In the genomic region with DNA sequence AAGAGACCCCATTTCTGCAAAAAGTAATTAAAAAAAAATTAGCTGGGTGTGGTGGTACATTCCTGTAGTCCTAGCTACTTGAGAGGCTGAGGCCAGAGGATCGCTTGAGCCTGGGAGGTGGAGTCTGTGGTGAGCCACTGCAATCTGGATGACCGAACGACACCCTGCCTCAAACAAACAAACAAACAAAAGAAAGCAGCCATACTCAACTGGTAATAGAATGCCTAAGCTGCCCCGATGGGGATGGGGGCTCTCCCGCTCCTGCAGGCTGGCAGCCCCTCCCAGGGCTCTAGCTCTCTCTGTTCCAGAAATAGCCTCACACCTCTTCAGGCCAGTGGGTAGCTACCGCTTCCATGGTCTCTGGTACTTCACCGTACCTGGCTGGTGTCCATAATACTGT, we compare ENCODE assay signal across 24 cellular contexts.
A peak's percentile ranks its signal among the peaks of the same experiment; 100 is the strongest.
DNase-seq lines count a peak whose midpoint lies in the region; ATAC-seq and TF ChIP-seq lines count a peak whose summit lies in the region.
"Had no signal": no experiment of that assay in that cellular context is flagged by ENCODE, and none has a peak within 500 bp of the region (broad histone marks: within the 10 kb centered on the region; RNA-seq: fewer than 3 reads in every experiment).

No MANE protein-coding gene starts in this region.

- H3K36me3 ChIP-seq in gastrocnemius medialis, result no peaks in the 10 kb centered on the region
- peaks cover 0 to 9% of the 10 kb centered on the region in 2 donors for H3K36me3 ChIP-seq in vagina

- H2AFZ ChIP-seq in H9 (ENCODE audit: low read length), result no peak overlapping the region

- H3K4me3 Mint-ChIP-seq in activated CD8-positive, alpha-beta memory T cell treated with anti-CD3 and anti-CD28 coated beads, Interleukin-2, amount 10 ng/mL, durations not matched to agents 7 days and 5 days, result no peak overlapping the region
- H3K4me3 Mint-ChIP-seq in H9, result no peak overlapping the region
- H3K4me3 Mint-ChIP-seq: activated B cell treated with CpG ODN at 0.5 μM for 24 hours; activated CD4-positive, alpha-beta memory T cell treated with anti-CD3 and anti-CD28 coated beads, Interleukin-2, amount 10 ng/mL, durations not matched to agents 7 days and 5 days; activated T-cell treated with anti-CD3 and anti-CD28 coated beads, Interleukin-2, amount 50 U/mL, for 4 hours; B cell had no signal

- no peak overlapping the region for H2BK15ac ChIP-seq in H9 (ENCODE audit: low read depth, low read length)

- CTCF ChIA-PET in activated CD8-positive, alpha-beta memory T cell treated with anti-CD3 and anti-CD28 coated beads, Interleukin-2, amount 10 ng/mL, durations not matched to agents 7 days and 5 days (lab: Charles Lee), result no interaction called here

- H3K27ac ChIP-seq in gastrocnemius medialis (peak overlapping the region; percentile 85 to 96 (median 91)), vagina (peak overlapping the region; percentile 16), H9 (ENCODE audit: insufficient read length, low read depth, low read length) (no peak overlapping the region)
- H3K27ac ChIP-seq: epithelial cell of prostate, foreskin keratinocyte had no signal

- no peak overlapping the region for H3K4me2 ChIP-seq in H9 (ENCODE audit: insufficient read depth, insufficient read length, low read length)

- H3K9ac ChIP-seq in H9 (ENCODE audit: extremely low read depth, insufficient read length, low read length), result no peak overlapping the region

- H3K9me3 ChIP-seq in gastrocnemius medialis (no peaks in the 10 kb centered on the region), vagina (no peaks in the 10 kb centered on the region), H9 (ENCODE audit: control insufficient read depth, low read depth, low read length) (no peaks in the 10 kb centered on the region)

- no peak overlapping the region for H3K23ac ChIP-seq in H9 (ENCODE audit: insufficient read length, low read depth, low read length)

- H3K27ac Mint-ChIP-seq in activated CD8-positive, alpha-beta memory T cell treated with anti-CD3 and anti-CD28 coated beads, Interleukin-2, amount 10 ng/mL, durations not matched to agents 7 days and 5 days, result no peak overlapping the region
- H3K27ac Mint-ChIP-seq in H9, result no peak overlapping the region
- H3K27ac Mint-ChIP-seq: activated B cell treated with CpG ODN at 0.5 μM for 24 hours; activated CD4-positive, alpha-beta memory T cell treated with anti-CD3 and anti-CD28 coated beads, Interleukin-2, amount 10 ng/mL, durations not matched to agents 7 days and 5 days; B cell had no signal

- no peaks in the 10 kb centered on the region for H3K27me3 Mint-ChIP-seq in activated CD8-positive, alpha-beta memory T cell treated with anti-CD3 and anti-CD28 coated beads, Interleukin-2, amount 10 ng/mL, durations not matched to agents 7 days and 5 days
- H3K27me3 Mint-ChIP-seq in H9 (ENCODE audit: low read depth), result no peaks in the 10 kb centered on the region
- H3K27me3 Mint-ChIP-seq: activated B cell treated with CpG ODN at 0.5 μM for 24 hours; activated CD4-positive, alpha-beta memory T cell treated with anti-CD3 and anti-CD28 coated beads, Interleukin-2, amount 10 ng/mL, durations not matched to agents 7 days and 5 days; B cell had no signal

- H3T11ph ChIP-seq in H9 (ENCODE audit: low read length), result no peak overlapping the region

- intact Hi-C loops in left ventricle myocardium superior (cut with micrococcal nuclease), result no loop called here
- intact Hi-C loops in gastrocnemius medialis (cut with DNase I; ENCODE audit: low total_unique reads), result loop anchor here (5.0 to 10.0 kb wide), 2 partner anchors 47 to 391 kb away; no protein-coding TSS in a partner anchor
- intact Hi-C loops in vagina (cut with DNase I), result no loop called here

- no peaks in the 10 kb centered on the region for H4K20me1 ChIP-seq in H9 (ENCODE audit: control insufficient read depth, insufficient read depth, insufficient read length)

- no peak overlapping the region for H3K18ac ChIP-seq in H9 (ENCODE audit: insufficient read length, low read depth, low read length)

- H3K4me1 Mint-ChIP-seq in activated CD8-positive, alpha-beta memory T cell treated with anti-CD3 and anti-CD28 coated beads, Interleukin-2, amount 10 ng/mL, durations not matched to agents 7 days and 5 days, result no peaks in the 10 kb centered on the region
- peaks cover 27 to 32% of the 10 kb centered on the region in 2 experiments for H3K4me1 Mint-ChIP-seq in H9
- H3K4me1 Mint-ChIP-seq: activated B cell treated with CpG ODN at 0.5 μM for 24 hours; activated CD4-positive, alpha-beta memory T cell treated with anti-CD3 and anti-CD28 coated beads, Interleukin-2, amount 10 ng/mL, durations not matched to agents 7 days and 5 days; B cell had no signal

- H2BK12ac ChIP-seq in H9 (ENCODE audit: insufficient read length, low read depth, low read length), result no peak overlapping the region

- no peaks in the 10 kb centered on the region for H3K36me3 Mint-ChIP-seq in activated CD8-positive, alpha-beta memory T cell treated with anti-CD3 and anti-CD28 coated beads, Interleukin-2, amount 10 ng/mL, durations not matched to agents 7 days and 5 days
- no peaks in the 10 kb centered on the region for H3K36me3 Mint-ChIP-seq in H9 (ENCODE audit: insufficient read depth in 1 of 3, low read depth in 3 of 3)

- no peak overlapping the region for H2AK5ac ChIP-seq in H9 (ENCODE audit: insufficient read length, low read length)

- no peak overlapping the region for H2BK120ac ChIP-seq in H9 (ENCODE audit: low read depth, low read length, poor library complexity, severe bottlenecking)

- H3K4me1 ChIP-seq in gastrocnemius medialis, result peaks cover 89 to 90% of the 10 kb centered on the region in 2 donors
- H3K4me1 ChIP-seq in vagina, result peaks cover 98% of the 10 kb centered on the region
- H3K4me1 ChIP-seq in H9 (ENCODE audit: insufficient read depth, low read length), result no peaks in the 10 kb centered on the region
- H3K4me1 ChIP-seq: foreskin keratinocyte had no signal

- in situ Hi-C loops in gastrocnemius medialis (cut with MboI; ENCODE audit: low sequenced_read_pairs in 4 of 4), result no loop called here

- TF ChIP-seq CTCF in gastrocnemius medialis (IDR thresholded peaks at IDR 0.05 in 4 of 5, conservative IDR thresholded peaks at IDR 0.05 in 1 of 5) (no peak), vagina (IDR thresholded peaks at IDR 0.05) (no peak), H9 (conservative IDR thresholded peaks at IDR 0.05) (no peak)

- peak; percentile 11 for DNase-seq in activated CD8-positive, alpha-beta memory T cell treated with anti-CD3 and anti-CD28 coated beads for 24 hours
- DNase-seq in activated CD8-positive, alpha-beta memory T cell treated with anti-CD3 and anti-CD28 coated beads, Interleukin-2, amount 10 ng/mL, durations not matched to agents 7 days and 5 days, result no peak
- peak; percentile 28 for DNase-seq in left ventricle myocardium superior
- DNase-seq in gastrocnemius medialis, result no peak
- no peak for DNase-seq in vagina (ENCODE audit: extremely low spot score in 2 of 2)
- DNase-seq in H9, result no peak
- DNase-seq in H4 (ENCODE audit: low spot score), result no peak
- DNase-seq: activated B cell treated with CpG ODN at 0.5 μM for 24 hours; activated CD4-positive, alpha-beta memory T cell treated with anti-CD3 and anti-CD28 coated beads, Interleukin-2, amount 10 ng/mL, durations not matched to agents 7 days and 5 days; activated naive CD4-positive, alpha-beta T cell treated with Interleukin-2 at 50 U/mL for 16 hours; activated T-cell treated with anti-CD3 and anti-CD28 coated beads, Interleukin-2, amount 50 U/mL, for 4 hours; COR-L47; DND-41; foreskin keratinocyte; kidney; mesenchymal stem cell; NCI-H1092; NCI-H187 treated with DMSO at 0.1 percent for 48 hours; nucleus accumbens; T1000 had no signal

- no peak overlapping the region for H4K91ac ChIP-seq in H9 (ENCODE audit: insufficient read length, low read depth, low read length)

- no peak overlapping the region for H3K56ac ChIP-seq in H9 (ENCODE audit: insufficient read length, low read depth, low read length)

- no peak overlapping the region for H3K4ac ChIP-seq in H9 (ENCODE audit: low read depth, low read length)

- H3K9me3 Mint-ChIP-seq in activated CD8-positive, alpha-beta memory T cell treated with anti-CD3 and anti-CD28 coated beads, Interleukin-2, amount 10 ng/mL, durations not matched to agents 7 days and 5 days (ENCODE audit: low read depth), result no peaks in the 10 kb centered on the region
- H3K9me3 Mint-ChIP-seq in H9, result no peaks in the 10 kb centered on the region
- H3K9me3 Mint-ChIP-seq: activated B cell treated with CpG ODN at 0.5 μM for 24 hours; activated CD4-positive, alpha-beta memory T cell treated with anti-CD3 and anti-CD28 coated beads, Interleukin-2, amount 10 ng/mL, durations not matched to agents 7 days and 5 days; activated T-cell treated with anti-CD3 and anti-CD28 coated beads, Interleukin-2, amount 50 U/mL, for 4 hours had no signal

- H4K5ac ChIP-seq in H9 (ENCODE audit: insufficient read length, low read depth, low read length), result no peak overlapping the region

- no peak overlapping the region for H2BK20ac ChIP-seq in H9 (ENCODE audit: low read depth, low read length, poor library complexity, severe bottlenecking)

- no peaks in the 10 kb centered on the region for H3K79me1 ChIP-seq in H9 (ENCODE audit: insufficient read depth, low read depth, low read length, poor library complexity, severe bottlenecking)

- no peak overlapping the region for H4K8ac ChIP-seq in H9 (replicated peaks; ENCODE audit: insufficient read length, low read depth, low read length)

- no peak overlapping the region for H3K4me3 ChIP-seq in gastrocnemius medialis
- H3K4me3 ChIP-seq in vagina, result no peak overlapping the region
- H3K4me3 ChIP-seq: GM12878 had no signal

- no peak overlapping the region for H3K14ac ChIP-seq in H9 (ENCODE audit: insufficient read depth, low read length)

- WGBS in H9 (ENCODE audit: extremely low coverage, insufficient read length, low lambda C conversion rate), result no CpG with 5 or more reads among the region's 7 CpGs

- ATAC-seq in activated CD8-positive, alpha-beta memory T cell treated with anti-CD3 and anti-CD28 coated beads, Interleukin-2, amount 10 ng/mL, durations not matched to agents 7 days and 5 days, result no peak
- ATAC-seq in left ventricle myocardium superior (peak; percentile 40), gastrocnemius medialis (no peak), SK-N-SH treated with all-trans-retinoic acid at 6 μM for 48 hours (no peak)
- ATAC-seq: activated T-cell treated with anti-CD3 and anti-CD28 coated beads, Interleukin-2, amount 50 U/mL, for 4 hours; foreskin keratinocyte; GM12878 had no signal

- no peaks in the 10 kb centered on the region for H3K27me3 ChIP-seq in gastrocnemius medialis
- no peaks in the 10 kb centered on the region for H3K27me3 ChIP-seq in vagina
- H3K27me3 ChIP-seq in H9 (ENCODE audit: insufficient read depth, low read length), result no peaks in the 10 kb centered on the region
- H3K27me3 ChIP-seq: foreskin keratinocyte had no signal

- H3K79me2 ChIP-seq in H9 (ENCODE audit: insufficient read depth, low read length), result no peaks in the 10 kb centered on the region

- TF ChIP-seq POLR2A in gastrocnemius medialis (IDR thresholded peaks at IDR 0.05) (no peak), vagina (IDR thresholded peaks at IDR 0.05) (no peak)

- H3K23me2 ChIP-seq in H9 (ENCODE audit: insufficient read length, low read depth, low read length, poor library complexity, severe bottlenecking), result no peaks in the 10 kb centered on the region

- no peak overlapping the region for H2BK5ac ChIP-seq in H9 (ENCODE audit: insufficient read length, low read length)

Comparison
In these comparisons a context has a peak if more than half of its experiments do, and no peak if none do; other contexts are left out.
1. DNase-seq: peak in activated CD8-positive, alpha-beta memory T cell treated with anti-CD3 and anti-CD28 coated beads for 24 hours (single experiment) and left ventricle myocardium superior (single experiment); none in activated CD8-positive, alpha-beta memory T cell treated with anti-CD3 and anti-CD28 coated beads, Interleukin-2, amount 10 ng/mL, durations not matched to agents 7 days and 5 days (single experiment), gastrocnemius medialis (0 of 2), vagina (0 of 2), H9 (single experiment) and H4 (single experiment).